Comparison of ENCODE assay signal across 17 cellular contexts in genomic region chr17:57138030-57138911, GRCh38. TPM values are rescaled to one million over a fixed set of nuclear protein-coding genes. Genes with fewer than 3 reads are reported as not detected.
A peak's percentile ranks its signal among the peaks of the same experiment; 100 is the strongest.
DNase-seq lines count a peak whose midpoint lies in the region; ATAC-seq, FAIRE-seq and TF ChIP-seq lines count a peak whose summit lies in the region.
"Had no signal": no experiment of that assay in that cellular context is flagged by ENCODE, and none has a peak within 500 bp of the region (broad histone marks: within the 10 kb centered on the region; RNA-seq: fewer than 3 reads in every experiment).

No MANE protein-coding gene starts in this region.

- no peaks in the 10 kb centered on the region for H3K9me3 ChIP-seq in A549
- no peaks in the 10 kb centered on the region for H3K9me3 ChIP-seq in HCT116 (ENCODE audit: control insufficient read depth in 1 of 2, insufficient read depth in 1 of 2, low read depth in 1 of 2, low read length in 2 of 2)
- H3K9me3 ChIP-seq in neuronal stem cell (replicated peaks in 1 of 2; ENCODE audit: control insufficient read depth in 2 of 2, insufficient read depth in 1 of 2, low read depth in 1 of 2, low read length in 2 of 2) = peaks cover 0 to 3% of the 10 kb centered on the region in 2 donors
- H3K9me3 ChIP-seq in WERI-Rb-1 (ENCODE audit: severe bottlenecking) = peaks cover 6% of the 10 kb centered on the region

- H3K27me3 ChIP-seq in HCT116 (ENCODE audit: insufficient read depth, low read length) (no peaks in the 10 kb centered on the region), neuronal stem cell (ENCODE audit: control insufficient read depth in 3 of 3, insufficient read depth in 3 of 3, low read depth in 1 of 3, low read length in 3 of 3) (no peaks in the 10 kb centered on the region), WERI-Rb-1 (ENCODE audit: insufficient read depth, low read depth, severe bottlenecking) (no peaks in the 10 kb centered on the region)

- DNase-seq in A549 (ENCODE audit: low read depth in 1 of 2, low spot score in 1 of 2) (no peak), HCT116 (ENCODE audit: low read depth, low spot score) (no peak), WTC11 (ENCODE audit: low spot score) (no peak), neuronal stem cell (ENCODE audit: low spot score) (no peak), RPMI8226 (no peak), WERI-Rb-1 (no peak), GF-D8 (lab: John Stamatoyannopoulos, UW) (no peak)
- DNase-seq: C1 segment of cervical spinal cord; CD8-positive, alpha-beta memory T cell; Kasumi-1; MM.1S; NCI-H1092; NCI-H2029 had no signal

- no peak overlapping the region for H4K8ac ChIP-seq in neuronal stem cell (ENCODE audit: low read depth, low read length)

- no peak overlapping the region for H3K4me3 Mint-ChIP-seq in WTC11
- H3K4me3 Mint-ChIP-seq: CD8-positive, alpha-beta memory T cell had no signal

- no peaks in the 10 kb centered on the region for H3K79me2 ChIP-seq in HCT116 (ENCODE audit: insufficient read depth, low read length)

- peak overlapping the region; percentile 21 for H3K23ac ChIP-seq in neuronal stem cell (ENCODE audit: low read depth, low read length, poor library complexity)

- H2AFZ ChIP-seq in HCT116 (ENCODE audit: low read depth, low read length, poor library complexity, severe bottlenecking) (no peak overlapping the region), neuronal stem cell (ENCODE audit: low read length) (no peak overlapping the region)
- H2AFZ ChIP-seq: GM23248 had no signal

- peak overlapping the region; percentile 5 for H3K4ac ChIP-seq in neuronal stem cell (ENCODE audit: low read length)

- POLR2A ChIA-PET in A549 (lab: Yijun Ruan, JAX) (no interaction called here), HCT116 (lab: Charles Lee) (no interaction called here), WTC11 (lab: Charles Lee) (interaction anchor here (0.6 kb wide), 1 partner anchor 632 kb away, joined by 3 read pairs; no protein-coding TSS in a partner anchor)

- H2BK120ac ChIP-seq in neuronal stem cell (ENCODE audit: low read depth, low read length) = no peak overlapping the region

- peaks cover 11% of the 10 kb centered on the region for H3K9me3 Mint-ChIP-seq in WTC11
- H3K9me3 Mint-ChIP-seq: CD8-positive, alpha-beta memory T cell had no signal

- peak overlapping the region; percentile 64 for H2BK15ac ChIP-seq in neuronal stem cell (ENCODE audit: low read length)

- CTCF ChIA-PET in A549 (lab: Yijun Ruan, JAX) (interaction anchor here (0.9 to 5.4 kb wide), 7 partner anchors 9 to 695 kb away, joined by 3 to 30 read pairs (median 3); no protein-coding TSS in a partner anchor), HCT116 (lab: Charles Lee) (interaction anchor here (0.9 to 1.0 kb wide), 2 partner anchors 302 to 609 kb away, joined by 3 to 4 read pairs; no protein-coding TSS in a partner anchor), WTC11 (lab: Charles Lee) (interaction anchor here (0.6 to 1.1 kb wide), 5 partner anchors 9 to 105 kb away, joined by 3 to 5 read pairs (median 3); no protein-coding TSS in a partner anchor)

- H3K9ac ChIP-seq in HCT116 (ENCODE audit: low read length) (no peak overlapping the region), neuronal stem cell (ENCODE audit: low read depth, low read length, poor library complexity) (peak overlapping the region; percentile 15)
- H3K9ac ChIP-seq: GM23248 had no signal

- peak; percentile 30 to 64; a peak in 5 of 6 replicates for ATAC-seq in A549
- ATAC-seq in HCT116 = peak; percentile 25; the same call in 1 of the 2 replicates
- no peak for ATAC-seq in WTC11
- ATAC-seq in GM21360 (IDR thresholded peaks at IDR 0.05; ENCODE audit: unreplicated experiment) = no peak
- ATAC-seq: Right ventricle myocardium inferior had no signal

- H3K36me3 ChIP-seq in HCT116 (ENCODE audit: control insufficient read depth in 1 of 2, insufficient read depth in 2 of 2, low read length in 2 of 2) (no peaks in the 10 kb centered on the region), neuronal stem cell (replicated peaks in 1 of 2; ENCODE audit: control insufficient read depth in 2 of 2, insufficient read depth in 2 of 2, low read length in 2 of 2) (no peaks in the 10 kb centered on the region), WERI-Rb-1 (no peaks in the 10 kb centered on the region)

- peak overlapping the region in 1 of 2 experiments; percentile 5; a peak in 1 of 6 replicates for H3K27ac ChIP-seq in A549
- H3K27ac ChIP-seq in HCT116 (ENCODE audit: low read depth, low read length) = no peak overlapping the region
- H3K27ac ChIP-seq in neuronal stem cell (replicated peaks; ENCODE audit: low read length) = no peak overlapping the region
- H3K27ac ChIP-seq in WERI-Rb-1 = no peak overlapping the region
- H3K27ac ChIP-seq: GM23248 had no signal

- intact Hi-C loops in HCT116 (cut with micrococcal nuclease) = no loop called here

- 74% methylated on average over 15 of the region's 17 CpGs for WGBS in A549 (ENCODE audit: missing lambda C conversion rate)
- WGBS in neuronal stem cell (ENCODE audit: extremely low coverage in 2 of 2, insufficient read length in 2 of 2, insufficient replicate concordance in 1 of 2), 2 donors = no CpG with 5 or more reads among the region's 17 CpGs

- H3K36me3 Mint-ChIP-seq in WTC11 = peaks cover 3% of the 10 kb centered on the region
- H3K36me3 Mint-ChIP-seq: CD8-positive, alpha-beta memory T cell had no signal

- no TSS peak for BruUV-seq in HCT116 (replicated peaks; lab: Mats Ljungman, UMichigan)

- no peak for FAIRE-seq in A549 (lab: Jason Lieb, UNC)

- H2AK5ac ChIP-seq in neuronal stem cell (ENCODE audit: low read depth, low read length) = no peak overlapping the region

- TF ChIP-seq RAD21 in A549 (conservative IDR thresholded peaks at IDR 0.05 in 1 of 2, IDR thresholded peaks at IDR 0.05 in 1 of 2) (no peak), HCT116 (IDR thresholded peaks at IDR 0.05; ENCODE audit: low read depth) (no peak)

- H3K4me1 ChIP-seq in A549 (no peaks in the 10 kb centered on the region), HCT116 (ENCODE audit: control insufficient read depth in 1 of 2, insufficient read depth in 2 of 2, low read length in 2 of 2) (peaks cover 0 to 4% of the 10 kb centered on the region in 2 experiments; a peak in 1 of 4 replicates), neuronal stem cell (ENCODE audit: control insufficient read depth in 2 of 2, insufficient read depth in 1 of 2, low read depth in 1 of 2, low read length in 2 of 2) (peaks cover 8 to 18% of the 10 kb centered on the region in 2 donors)

- no peaks in the 10 kb centered on the region for H4K20me1 ChIP-seq in HCT116 (ENCODE audit: insufficient read depth)

- TF ChIP-seq POLR2A in A549 (IDR thresholded peaks at IDR 0.05; ENCODE audit: low read length) (no peak), HCT116 (IDR thresholded peaks at IDR 0.05; ENCODE audit: borderline replicate concordance, extremely low read depth, insufficient read depth, insufficient read length) (no peak)

- H3K4me1 Mint-ChIP-seq in WTC11 = peaks cover 37% of the 10 kb centered on the region
- H3K4me1 Mint-ChIP-seq: CD8-positive, alpha-beta memory T cell had no signal

- no peak for TF ChIP-seq CTCF in A549 (IDR thresholded peaks at IDR 0.05)
- TF ChIP-seq CTCF in HCT116 (IDR thresholded peaks at IDR 0.05 in 2 of 3, conservative IDR thresholded peaks at IDR 0.05 in 1 of 3; ENCODE audit: borderline replicate concordance in 1 of 3, insufficient read depth in 1 of 3, low read depth in 2 of 3, low read length in 2 of 3) = no peak
- TF ChIP-seq CTCF in WTC11 (IDR thresholded peaks at IDR 0.05) = no peak
- TF ChIP-seq CTCF in WERI-Rb-1 (IDR thresholded peaks at IDR 0.05; ENCODE audit: low read depth, low read length) = no peak

- RAD21 ChIA-PET in HCT116 (lab: Charles Lee; ENCODE audit: low non-redundant PET in 1 of 2, low total read pairs in 2 of 2, uncharacterized antibody in 2 of 2, unreplicated experiment in 2 of 2) = no interaction called here

- no peaks in the 10 kb centered on the region for H3K79me1 ChIP-seq in neuronal stem cell (ENCODE audit: low read depth, low read length)

- peak overlapping the region; percentile 64 for H2BK12ac ChIP-seq in neuronal stem cell (ENCODE audit: low read length)

- peak overlapping the region; percentile 68 for H3K18ac ChIP-seq in neuronal stem cell (ENCODE audit: low read length)

- no peak for TF ChIP-seq EP300 in A549 (IDR thresholded peaks at IDR 0.05)

- H3K9me2 ChIP-seq in HCT116 (ENCODE audit: insufficient read depth) = no peaks in the 10 kb centered on the region

- H2BK5ac ChIP-seq in neuronal stem cell (ENCODE audit: low read length) = peak overlapping the region; percentile 57

- no peak overlapping the region for H3K27ac Mint-ChIP-seq in WTC11
- H3K27ac Mint-ChIP-seq: CD8-positive, alpha-beta memory T cell; IgD-negative memory B cell had no signal

- peaks cover 2% of the 10 kb centered on the region; the same call in 1 of the 2 replicates for H3K27me3 Mint-ChIP-seq in WTC11 (ENCODE audit: low read depth)

- no peak overlapping the region for H3K14ac ChIP-seq in neuronal stem cell (ENCODE audit: low read length)

- no peak overlapping the region for H3K4me3 ChIP-seq in A549
- no peak overlapping the region for H3K4me3 ChIP-seq in HCT116 (replicated peaks in 1 of 2; ENCODE audit: low read depth in 1 of 2, low read length in 2 of 2)
- H3K4me3 ChIP-seq in neuronal stem cell (ENCODE audit: low read length in 2 of 2) = no peak overlapping the region
- H3K4me3 ChIP-seq in WERI-Rb-1 (ENCODE audit: low read depth, low read length) = no peak overlapping the region
- H3K4me3 ChIP-seq: GM23248 had no signal

- H3K4me2 ChIP-seq in A549 (no peak overlapping the region), HCT116 (ENCODE audit: low read length) (no peak overlapping the region), neuronal stem cell (ENCODE audit: insufficient read depth, low read length, poor library complexity, severe bottlenecking) (no peak overlapping the region)

- H4K91ac ChIP-seq in neuronal stem cell (ENCODE audit: low read depth, low read length, poor library complexity) = peak overlapping the region; percentile 80

TF ChIP-seq in HCT116, 20 proteins besides CTCF, POLR2A, EP300 and RAD21 (continues in another document):
- TF ChIP-seq ELF1 (IDR thresholded peaks at IDR 0.05; ENCODE audit: borderline replicate concordance, low read depth) = no peak

TF ChIP-seq in WTC11, 78 proteins besides CTCF, POLR2A, EP300 and RAD21 (continues in another document):
- TF ChIP-seq NFYB (CRISPR knock-in tag; conservative IDR thresholded peaks at IDR 0.05; ENCODE audit: low read depth) (no peak), ZNF121 (CRISPR knock-in tag; IDR thresholded peaks at IDR 0.05) (peak; percentile 94), ZNF138 (CRISPR knock-in tag; conservative IDR thresholded peaks at IDR 0.05) (no peak)

RNA-seq across cellular contexts. Expression of gene AKAP1, which starts 53.2 kb away (rescaled TPM):
- 45.8 and 91.1 TPM in 2 replicates for polyA plus RNA-seq in A549 (2011; rRNA removed)
- polyA plus RNA-seq in A549 (2012; cell fraction: cytosol; rRNA removed) = 103 and 110 TPM in 2 replicates
- 243 and 294 TPM in 2 replicates for polyA plus RNA-seq in A549 (2012; cell fraction: nucleus; rRNA removed)
- polyA plus RNA-seq in A549 (2017; fragmentation: RNase III; extraction: RNeasy Plus Mini Kit Qiagen cat#74134 plus additional on column Dnase treatment) = 45.4 to 49.4 TPM (median 48.0 TPM) in 3 replicates
- polyA minus RNA-seq in A549 (2011; rRNA and poly(A)+ RNA removed) = 121 and 143 TPM in 2 replicates
- total RNA-seq in HCT116 (2021; ENCODE audit: unreplicated experiment) = 51.6 TPM
- polyA plus RNA-seq in HCT116 (2012) = 70.8 and 76.9 TPM in 2 replicates
- 55.9 to 74.5 TPM (median 56.2 TPM) in 3 replicates for total RNA-seq in WTC11 (2021)
- polyA plus RNA-seq in neuronal stem cell (2013, experiment 1 of 2) = 12.3 TPM
- polyA plus RNA-seq in neuronal stem cell (2013, experiment 2 of 2) = 13.3 TPM

Comparison
In these comparisons a context has a peak if more than half of its experiments do, and no peak if none do; other contexts are left out.
1. ATAC-seq: peak in A549 (2 of 2) and HCT116 (single experiment); none in WTC11 (single experiment) and GM21360 (single experiment).